In genomic region chr1:235461954-235462353, GRCh38 we compare ENCODE assay signal across 21 cellular contexts.
"Had no signal": no experiment of that assay in that cellular context is flagged by ENCODE, and none has a peak within 500 bp of the region (broad histone marks: within the 10 kb centered on the region; RNA-seq: fewer than 3 reads in every experiment).

No MANE protein-coding gene starts in this region.

- FAIRE-seq: frontal cortex, keratinocyte had no signal

- H3K4me3 ChIP-seq: ascending aorta, coronary artery, lung, prostate gland, right atrium auricular region, tibial artery had no signal

- DNase-seq: activated CD4-positive, alpha-beta T cell treated with anti-CD3 and anti-CD28 coated beads, Interleukin-2, amount 50 U/mL, for 4 hours; activated naive CD4-positive, alpha-beta T cell treated with Interleukin-2 at 50 U/mL for 16 hours; activated T-cell treated with anti-CD3 and anti-CD28 coated beads, Interleukin-2, amount 50 U/mL, for 1 hour; hypothalamus; stimulated activated CD4-positive, alpha-beta T cell treated with anti-CD3 and anti-CD28 coated beads, Interleukin-12 subunit alpha, Interleukin-12 subunit beta, amount 100 ng/mL, for 4 hours; stimulated activated CD4-positive, alpha-beta T cell treated with anti-CD3 and anti-CD28 coated beads, Interleukin-1b, Interleukin-23, amount 100 ng/mL, for 48 hours; stimulated activated CD8-positive, alpha-beta memory T cell treated with anti-CD3 and anti-CD28 coated beads, Interleukin-4, amount 100 ng/mL, for 48 hours; stimulated activated naive CD4-positive, alpha-beta T cell treated with Interleukin-2 at 50 U/mL for 16 hours; substantia nigra; SW 1271; T1000; tibial artery had no signal

- H3K27ac Mint-ChIP-seq: activated T-helper 2 cell treated with anti-CD3 and anti-CD28 coated beads, Interferon-gamma antibody, Interleukin-2, Interleukin-4, amounts not matched to agents 10 μg/mL and 5 μg/mL and 100 μg/mL, durations not matched to agents 14 hours and 24 hours and 36 hours; mesothelial cell of epicardium had no signal

- H3K4me1 ChIP-seq: ascending aorta, prostate gland, right atrium auricular region, tibial artery had no signal

- H3K36me3 ChIP-seq: prostate gland had no signal

- H3K9me3 Mint-ChIP-seq: activated T-helper 2 cell treated with anti-CD3 and anti-CD28 coated beads, Interferon-gamma antibody, Interleukin-2, Interleukin-4, amounts not matched to agents 10 μg/mL and 5 μg/mL and 100 μg/mL, durations not matched to agents 14 hours and 24 hours and 36 hours had no signal

- H3K4me3 Mint-ChIP-seq: mesothelial cell of epicardium had no signal

- H3K9me3 ChIP-seq: ascending aorta, prostate gland, right atrium auricular region, tibial artery had no signal

- H3K4me1 Mint-ChIP-seq: mesothelial cell of epicardium had no signal

- H3K27ac ChIP-seq: ascending aorta, coronary artery, prostate gland, right atrium auricular region, tibial artery had no signal

- H3K27me3 ChIP-seq: ascending aorta, right atrium auricular region, tibial artery had no signal
